Comparison of ENCODE assay signal across 1 cellular context in the genomic region with DNA sequence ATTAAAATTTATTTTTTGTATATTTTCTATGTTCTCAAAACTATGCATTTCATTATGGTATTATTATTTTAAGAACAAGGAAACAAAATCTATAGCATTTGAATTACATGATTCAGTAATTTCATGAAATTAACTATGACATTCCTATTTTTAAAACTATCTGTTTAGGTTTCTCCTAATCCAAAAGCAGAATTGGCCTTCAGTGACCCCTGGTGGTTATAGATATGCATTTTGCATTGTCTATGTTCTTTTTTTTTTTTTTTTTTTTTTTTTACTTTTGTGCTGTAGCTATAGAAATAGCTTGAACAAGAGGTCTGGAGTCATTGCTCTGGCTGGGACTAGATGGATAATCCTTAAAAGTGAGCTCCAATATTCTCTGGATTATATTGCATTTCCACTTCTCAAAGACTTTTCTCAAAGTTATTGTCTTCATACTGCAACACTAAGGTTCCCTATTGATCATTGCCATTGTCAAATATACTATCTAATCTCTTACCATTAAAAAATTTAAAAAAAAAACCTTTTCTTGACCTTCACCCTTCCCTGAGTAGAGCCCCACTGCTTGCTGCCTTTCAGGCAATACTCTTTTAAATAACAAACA.
A peak's percentile ranks its signal among the peaks of the same experiment; 100 is the strongest.
TF ChIP-seq lines count a peak whose summit lies in the region.

No MANE protein-coding gene starts in this region.

TF ChIP-seq in HepG2, 621 proteins besides CTCF, POLR2A, EP300 and RAD21:
- peak; percentile 62 for TF ChIP-seq STAG1 (CRISPR knock-in tag; IDR thresholded peaks at IDR 0.05)
- peak; percentile 84; the same call in 1 of the 2 replicates for TF ChIP-seq ZNF362 (CRISPR knock-in tag; IDR thresholded peaks at IDR 0.05; ENCODE audit: borderline replicate concordance)
- TF ChIP-seq ATF1 (CRISPR knock-in tag; IDR thresholded peaks at IDR 0.05), result no peak
- peak; percentile 57; the same call in 1 of the 2 replicates for TF ChIP-seq SMC3 (IDR thresholded peaks at IDR 0.05; ENCODE audit: low read length)
